29 cellular contexts compared by ENCODE assay signal in genomic region chr1:18320051-18320450, GRCh38.
A peak's percentile ranks its signal among the peaks of the same experiment; 100 is the strongest.
DNase-seq lines count a peak whose midpoint lies in the region; ATAC-seq and TF ChIP-seq lines count a peak whose summit lies in the region.
"Had no signal": no experiment of that assay in that cellular context is flagged by ENCODE, and none has a peak within 500 bp of the region (broad histone marks: within the 10 kb centered on the region; RNA-seq: fewer than 3 reads in every experiment).

No MANE protein-coding gene starts in this region.

- ATAC-seq in GM19467 (IDR thresholded peaks at IDR 0.05; ENCODE audit: unreplicated experiment) (no peak), GM18502 (IDR thresholded peaks at IDR 0.05; ENCODE audit: poor library complexity, unreplicated experiment) (no peak)
- ATAC-seq: activated T-cell treated with anti-CD3 and anti-CD28 coated beads, Interleukin-2, amount 50 U/mL, for 4 hours; Panc1; right cardiac atrium had no signal

- no peaks in the 10 kb centered on the region for H3K36me3 ChIP-seq in breast epithelium
- H3K36me3 ChIP-seq in mammary epithelial cell (ENCODE audit: insufficient read depth, low read length) = no peaks in the 10 kb centered on the region
- no peaks in the 10 kb centered on the region for H3K36me3 ChIP-seq in adrenal gland (replicated peaks in 1 of 2)
- no peaks in the 10 kb centered on the region for H3K36me3 ChIP-seq in thyroid gland
- H3K36me3 ChIP-seq in OCI-LY7 (ENCODE audit: insufficient read depth, low read length) = no peaks in the 10 kb centered on the region
- H3K36me3 ChIP-seq: ascending aorta, spleen, tibial artery had no signal

- in situ Hi-C loops in mammary epithelial cell (cut with MboI; ENCODE audit: low sequenced_read_pairs in 2 of 2) = no loop called here

- 15% methylated on average over 6 of the region's 7 CpGs for WGBS in mammary epithelial cell (ENCODE audit: low coverage, missing lambda C conversion rate)
- 25 to 50% (median 31%) methylated on average over 4 to 7 of the region's 7 CpGs for WGBS in adrenal gland, 4 donors
- 35 to 43% methylated on average over 7 of the region's 7 CpGs for WGBS in thyroid gland, 2 donors

- TF ChIP-seq POLR2A in breast epithelium (IDR thresholded peaks at IDR 0.05) (no peak), adrenal gland (IDR thresholded peaks at IDR 0.05) (no peak), thyroid gland (IDR thresholded peaks at IDR 0.05) (no peak)

- DNase-seq in breast epithelium (ENCODE audit: low spot score in 2 of 2) (no peak), mammary epithelial cell (no peak), NCI-H2227 treated with DMSO at 0.1 percent for 48 hours (lab: John Stamatoyannopoulos, UW) (peak; percentile 85), adrenal gland (peak in 5 of 7 donors; percentile 21 to 55 (median 36)), thyroid gland (peak; percentile 38 to 44), OCI-LY7 (ENCODE audit: low spot score) (no peak)
- DNase-seq: activated B cell treated with CpG ODN at 0.5 μM for 24 hours; activated CD4-positive, alpha-beta T cell treated with anti-CD3 and anti-CD28 coated beads, Interleukin-2, amount 10 ng/mL, durations not matched to agents 7 days and 5 days; activated gamma-delta T cell; activated naive CD8-positive, alpha-beta T cell treated with anti-CD3 and anti-CD28 coated beads, Interleukin-2, amount 10 ng/mL, durations not matched to agents 7 days and 5 days; activated T-cell treated with anti-CD3 and anti-CD28 coated beads, Interleukin-2, amount 50 U/mL, for 4 hours; effector CD8-positive, alpha-beta T cell; HCEC 1CT; immature natural killer cell; Karpas-422; left cardiac atrium; NCI-H146; NCI-H526; posterior cingulate gyrus; right cardiac atrium; SHP77 treated with DMSO at 0.1 percent for 48 hours; spleen; stimulated activated CD4-positive, alpha-beta T cell treated with anti-CD3 and anti-CD28 coated beads, Interleukin-2, amount 100 ng/mL, for 24 hours; tibial artery had no signal

- no peaks in the 10 kb centered on the region for H4K20me1 ChIP-seq in mammary epithelial cell (ENCODE audit: insufficient read depth, low read length)
- no peaks in the 10 kb centered on the region for H4K20me1 ChIP-seq in OCI-LY7 (ENCODE audit: insufficient read depth, low read length)

- no peaks in the 10 kb centered on the region for H3K9me3 ChIP-seq in breast epithelium
- peaks cover 22% of the 10 kb centered on the region for H3K9me3 ChIP-seq in mammary epithelial cell (replicated peaks; ENCODE audit: insufficient read depth, low read length)
- peaks cover 0 to 3% (median 0%) of the 10 kb centered on the region in 3 donors for H3K9me3 ChIP-seq in adrenal gland (replicated peaks in 1 of 3)
- H3K9me3 ChIP-seq in thyroid gland = no peaks in the 10 kb centered on the region
- H3K9me3 ChIP-seq in OCI-LY7 (ENCODE audit: low read length) = no peaks in the 10 kb centered on the region
- H3K9me3 ChIP-seq: ascending aorta, tibial artery had no signal

- H3K9ac ChIP-seq in mammary epithelial cell (ENCODE audit: insufficient read depth, low read length) = no peak overlapping the region

- H3K4me2 ChIP-seq in mammary epithelial cell (ENCODE audit: insufficient read depth, low read depth, low read length) (no peak overlapping the region), OCI-LY7 (ENCODE audit: low read length) (no peak overlapping the region)

- TF ChIP-seq CTCF in breast epithelium (IDR thresholded peaks at IDR 0.05) (no peak), mammary epithelial cell (conservative IDR thresholded peaks at IDR 0.05 in 1 of 2, IDR thresholded peaks at IDR 0.05 in 1 of 2; ENCODE audit: extremely low read depth in 1 of 2, insufficient read depth in 1 of 2, low read depth in 1 of 2, low read length in 2 of 2) (no peak), adrenal gland (IDR thresholded peaks at IDR 0.05) (no peak), thyroid gland (IDR thresholded peaks at IDR 0.05) (no peak), OCI-LY7 (conservative IDR thresholded peaks at IDR 0.05; ENCODE audit: low read length) (no peak)

- intact Hi-C loops in breast epithelium (cut with DNase I; ENCODE audit: low total_unique reads) = loop anchor here (10.0 kb wide), 1 partner anchor 675 kb away; no protein-coding TSS in a partner anchor
- intact Hi-C loops in mammary epithelial cell (cut with micrococcal nuclease) = no loop called here
- intact Hi-C loops in adrenal gland (cut with DNase I) = no loop called here
- intact Hi-C loops in thyroid gland (cut with DNase I) = no loop called here
- intact Hi-C loops in OCI-LY7 (cut with micrococcal nuclease; ENCODE audit: unreplicated experiment) = no loop called here

- H3K9me2 ChIP-seq in OCI-LY7 (ENCODE audit: insufficient read depth, low read length) = no peaks in the 10 kb centered on the region

- BruUV-seq in mammary epithelial cell (replicated peaks; lab: Mats Ljungman, UMichigan) = no TSS peak
- no TSS peak for BruUV-seq in OCI-LY7 (replicated peaks; lab: Mats Ljungman, UMichigan)

- H3K27ac ChIP-seq in breast epithelium (peak overlapping the region; percentile 5 to 45), mammary epithelial cell (ENCODE audit: insufficient read depth, low read depth, low read length) (no peak overlapping the region), adrenal gland (no peak overlapping the region), thyroid gland (no peak overlapping the region), OCI-LY7 (ENCODE audit: low read depth, low read length, poor library complexity, severe bottlenecking) (no peak overlapping the region)
- H3K27ac ChIP-seq: ascending aorta, coronary artery, spleen, tibial artery had no signal

- no peaks in the 10 kb centered on the region for H3K79me2 ChIP-seq in mammary epithelial cell (ENCODE audit: insufficient read depth, low read length)
- no peaks in the 10 kb centered on the region for H3K79me2 ChIP-seq in OCI-LY7 (ENCODE audit: insufficient read depth, low read depth, low read length)

- H3K4me1 ChIP-seq in breast epithelium = no peaks in the 10 kb centered on the region
- no peaks in the 10 kb centered on the region for H3K4me1 ChIP-seq in mammary epithelial cell (ENCODE audit: insufficient read depth, low read length)
- no peaks in the 10 kb centered on the region for H3K4me1 ChIP-seq in adrenal gland (replicated peaks in 1 of 2)
- H3K4me1 ChIP-seq in thyroid gland = peaks cover 0 to 4% of the 10 kb centered on the region in 2 donors
- no peaks in the 10 kb centered on the region for H3K4me1 ChIP-seq in OCI-LY7 (ENCODE audit: insufficient read depth, low read length, poor library complexity, severe bottlenecking)
- H3K4me1 ChIP-seq: ascending aorta, spleen, tibial artery had no signal

- H2AFZ ChIP-seq in mammary epithelial cell (ENCODE audit: low read depth, low read length) = no peak overlapping the region
- H2AFZ ChIP-seq in OCI-LY7 (ENCODE audit: low read length) = no peak overlapping the region

- H3K4me3 ChIP-seq in breast epithelium = no peak overlapping the region
- no peak overlapping the region for H3K4me3 ChIP-seq in mammary epithelial cell (replicated peaks in 1 of 3; ENCODE audit: insufficient read depth in 1 of 3, low read depth in 2 of 3, low read length in 3 of 3)
- no peak overlapping the region for H3K4me3 ChIP-seq in adrenal gland
- no peak overlapping the region for H3K4me3 ChIP-seq in thyroid gland (replicated peaks in 1 of 3)
- H3K4me3 ChIP-seq in OCI-LY7 (ENCODE audit: low read depth, low read length, poor library complexity, severe bottlenecking) = no peak overlapping the region
- H3K4me3 ChIP-seq: ascending aorta, coronary artery, spleen, tibial artery had no signal

- CTCF ChIA-PET in mammary epithelial cell (lab: Charles Lee; ENCODE audit: low non-redundant PET) = no interaction called here
- CTCF ChIA-PET in OCI-LY7 (lab: Charles Lee; ENCODE audit: unreplicated experiment) = no interaction called here

- dilution Hi-C loops in mammary epithelial cell (cut with HindIII; ENCODE audit: low sequenced_read_pairs) = no loop called here

- POLR2A ChIA-PET in OCI-LY7 (lab: Charles Lee) = no interaction called here

- H3K27me3 ChIP-seq in breast epithelium = peaks cover 0 to 6% of the 10 kb centered on the region in 2 donors
- H3K27me3 ChIP-seq in mammary epithelial cell (ENCODE audit: insufficient read depth, low read length) = no peaks in the 10 kb centered on the region
- H3K27me3 ChIP-seq in adrenal gland = no peaks in the 10 kb centered on the region
- no peaks in the 10 kb centered on the region for H3K27me3 ChIP-seq in thyroid gland
- H3K27me3 ChIP-seq: ascending aorta had no signal

Comparison
In these comparisons a context has a peak if more than half of its experiments do, and no peak if none do; other contexts are left out.
1. H3K27ac ChIP-seq: peak in breast epithelium (2 of 2); none in mammary epithelial cell (single experiment), adrenal gland (0 of 5), thyroid gland (0 of 3) and OCI-LY7 (single experiment).
2. DNase-seq: peak in NCI-H2227 treated with DMSO at 0.1 percent for 48 hours (single experiment), adrenal gland (5 of 7) and thyroid gland (2 of 2); none in breast epithelium (0 of 2), mammary epithelial cell (single experiment) and OCI-LY7 (single experiment).